Comparison of ENCODE assay signal across 8 cellular contexts in the genomic region with DNA sequence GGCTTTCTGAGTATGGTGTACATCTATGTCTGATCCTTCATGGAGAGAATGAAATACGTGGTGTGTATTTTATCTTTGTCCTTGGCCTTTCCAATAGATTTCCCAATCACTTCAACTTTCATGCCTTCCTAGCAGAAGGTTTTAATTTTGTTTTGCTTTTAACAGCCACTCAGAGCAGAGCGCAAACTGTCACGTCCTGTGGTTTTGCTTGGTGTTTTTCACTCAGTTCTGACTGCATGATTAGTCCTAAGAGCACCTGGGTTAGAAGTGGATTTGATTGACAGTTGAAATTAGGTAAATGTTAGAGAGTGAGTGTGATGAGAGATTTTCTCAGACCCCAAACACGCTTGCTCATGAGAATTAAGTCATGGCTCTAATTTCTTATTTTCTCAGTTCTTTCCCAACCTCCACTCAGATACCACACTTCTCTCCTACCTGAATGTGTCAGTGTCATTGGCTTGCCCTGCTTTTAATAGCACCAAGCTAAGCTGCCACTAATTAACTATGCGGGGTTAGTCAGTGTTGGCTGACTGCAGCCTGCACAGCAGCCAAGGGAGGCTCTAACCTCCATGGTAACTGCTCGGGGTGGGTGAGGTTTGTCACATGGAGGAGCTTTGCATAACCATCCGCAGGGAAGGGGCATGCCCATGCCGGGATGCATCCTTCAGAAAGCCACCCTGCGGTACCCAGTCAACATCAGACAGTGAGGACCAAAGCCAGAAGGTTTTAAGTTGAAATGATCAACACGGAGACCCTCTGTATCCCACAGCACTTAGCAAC.
DNase-seq lines count a peak whose midpoint lies in the region; ATAC-seq and TF ChIP-seq lines count a peak whose summit lies in the region.

No MANE protein-coding gene starts in this region.

- H3K27ac ChIP-seq in SK-N-SH (ENCODE audit: low read depth in 2 of 2, low read length in 1 of 2) = no peak overlapping the region
- peak overlapping the region; percentile 27 for H3K27ac ChIP-seq in GM23248
- peak overlapping the region; percentile 50 for H3K27ac ChIP-seq in caudate nucleus (ENCODE audit: low read depth, low read length)
- peak overlapping the region; percentile 43 for H3K27ac ChIP-seq in neural cell (ENCODE audit: low read length)

- TF ChIP-seq EP300 in SK-N-SH (IDR thresholded peaks at IDR 0.05; ENCODE audit: borderline replicate concordance in 1 of 2, low read depth in 1 of 2, low read length in 1 of 2) = no peak
- peak; percentile 45 for TF ChIP-seq EP300 in neural cell (conservative IDR thresholded peaks at IDR 0.05; ENCODE audit: poor library complexity, severe bottlenecking)

- no peak for TF ChIP-seq CTCF in SK-N-SH (IDR thresholded peaks at IDR 0.05)
- no peak for TF ChIP-seq CTCF in NB4 (IDR thresholded peaks at IDR 0.05; ENCODE audit: low read depth, low read length)
- no peak for TF ChIP-seq CTCF in neural cell (IDR thresholded peaks at IDR 0.05; ENCODE audit: poor library complexity, severe bottlenecking)

- TF ChIP-seq POLR2A in NB4 (IDR thresholded peaks at IDR 0.05; ENCODE audit: extremely low read depth, insufficient read length) = no peak

- WGBS in SK-N-SH (ENCODE audit: low lambda C conversion rate) = 87% methylated on average over 10 of the region's 10 CpGs
- WGBS in GM23248 (ENCODE audit: low coverage in 1 of 2, low lambda C conversion rate in 2 of 2, missing lambda C conversion rate in 2 of 2), 2 experiments = 4 to 14% methylated on average over 10 of the region's 10 CpGs

- H3K79me2 ChIP-seq in SK-N-SH (ENCODE audit: insufficient read depth) = no peaks in the 10 kb centered on the region
- no peaks in the 10 kb centered on the region for H3K79me2 ChIP-seq in GM23248 (ENCODE audit: insufficient read depth)
- no peaks in the 10 kb centered on the region for H3K79me2 ChIP-seq in neural cell (replicated peaks; ENCODE audit: insufficient read depth, low read length)

- POLR2A ChIA-PET in SK-N-SH (lab: Yijun Ruan, JAX) = no interaction called here

- no peaks in the 10 kb centered on the region for H3K9me3 ChIP-seq in SK-N-SH
- H3K9me3 ChIP-seq in GM23248 (ENCODE audit: low read depth) = no peaks in the 10 kb centered on the region
- H3K9me3 ChIP-seq in neural cell (ENCODE audit: low read length) = no peaks in the 10 kb centered on the region

- no peaks in the 10 kb centered on the region for H3K27me3 ChIP-seq in SK-N-SH (ENCODE audit: insufficient read depth)
- no peaks in the 10 kb centered on the region for H3K27me3 ChIP-seq in GM23248 (replicated peaks; ENCODE audit: insufficient read depth)
- no peaks in the 10 kb centered on the region for H3K27me3 ChIP-seq in neural cell (ENCODE audit: insufficient read depth, low read depth, low read length)

- H3K4me1 ChIP-seq in SK-N-SH (ENCODE audit: control insufficient read depth in 1 of 2, insufficient read depth in 2 of 2, low read depth in 1 of 2, low read length in 1 of 2) (peaks cover 2 to 6% of the 10 kb centered on the region in 2 experiments; a peak in 1 of 4 replicates), GM23248 (ENCODE audit: insufficient read depth) (peaks cover 28% of the 10 kb centered on the region)

- H4K20me1 ChIP-seq in SK-N-SH (ENCODE audit: insufficient read depth) (no peaks in the 10 kb centered on the region), GM23248 (ENCODE audit: insufficient read depth) (no peaks in the 10 kb centered on the region), neural cell (ENCODE audit: insufficient read depth) (no peaks in the 10 kb centered on the region)

- H3K4me3 ChIP-seq in SK-N-SH (ENCODE audit: low read depth in 2 of 2, low read length in 1 of 2) (no peak overlapping the region), GM23248 (peak overlapping the region; percentile 18), NB4 (ENCODE audit: low read depth, low read length) (no peak overlapping the region), neural cell (ENCODE audit: low read length) (peak overlapping the region; percentile 45)

- in situ Hi-C loops in GM23248 (cut with MboI) = no loop called here

- peak; percentile 15; the same call in 2 of the 3 replicates for ATAC-seq in SK-N-SH treated with all-trans-retinoic acid at 6 μM for 48 hours

- H3F3A ChIP-seq in SK-N-SH (replicated peaks; ENCODE audit: insufficient read depth) (no peaks in the 10 kb centered on the region), GM23248 (ENCODE audit: insufficient read depth) (peaks cover 12% of the 10 kb centered on the region; the same call in 1 of the 2 replicates), neural cell (ENCODE audit: insufficient read depth, low read length, poor library complexity, severe bottlenecking) (no peaks in the 10 kb centered on the region)

- H3K9ac ChIP-seq in SK-N-SH (no peak overlapping the region), GM23248 (peak overlapping the region; percentile 23; the same call in 1 of the 2 replicates), neural cell (ENCODE audit: low read length) (peak overlapping the region; percentile 28)

- CTCF ChIA-PET in SK-N-SH (lab: Yijun Ruan, JAX) = no interaction called here

- H2AFZ ChIP-seq in SK-N-SH (ENCODE audit: low read depth) (no peak overlapping the region), GM23248 (peak overlapping the region; percentile 52), neural cell (ENCODE audit: low read depth, low read length) (no peak overlapping the region)

- TF ChIP-seq RAD21 in SK-N-SH (IDR thresholded peaks at IDR 0.05; ENCODE audit: low read length) (no peak), neural cell (conservative IDR thresholded peaks at IDR 0.05) (no peak)

- H3K9me2 ChIP-seq in SK-N-SH = no peaks in the 10 kb centered on the region
- H3K9me2 ChIP-seq in GM23248 (ENCODE audit: insufficient read depth) = no peaks in the 10 kb centered on the region
- H3K9me2 ChIP-seq in neural cell (ENCODE audit: insufficient read depth, low read length) = no peaks in the 10 kb centered on the region

- H3K36me3 ChIP-seq in SK-N-SH (replicated peaks in 1 of 2; ENCODE audit: control insufficient read depth in 1 of 2, insufficient read depth in 2 of 2, low read length in 1 of 2) (no peaks in the 10 kb centered on the region), GM23248 (ENCODE audit: low read depth) (no peaks in the 10 kb centered on the region), neural cell (ENCODE audit: insufficient read depth, low read length) (no peaks in the 10 kb centered on the region)

- DNase-seq in SK-N-SH = no peak
- peak; percentile 74 for DNase-seq in GM23248
- peak; percentile 27 for DNase-seq in NB4 (ENCODE audit: low read depth)
- DNase-seq in caudate nucleus (lab: John Stamatoyannopoulos, UW) = peak in 49 of 61 donors; percentile 14 to 94 (median 58)
- no peak for DNase-seq in DMS53 (lab: John Stamatoyannopoulos, UW)
- no peak for DNase-seq in NCI-H146 treated with DMSO at 0.1 percent for 48 hours (lab: John Stamatoyannopoulos, UW; ENCODE audit: unreplicated experiment)

- no peak overlapping the region for H3K4me2 ChIP-seq in SK-N-SH
- peak overlapping the region; percentile 52 for H3K4me2 ChIP-seq in GM23248 (ENCODE audit: unreplicated experiment)
- H3K4me2 ChIP-seq in neural cell (ENCODE audit: low read length) = peak overlapping the region; percentile 50

TF ChIP-seq in SK-N-SH treated with all-trans-retinoic acid at 6 μM for 48 hours, 23 proteins besides CTCF, POLR2A, EP300 and RAD21 (continues in another document):
- TF ChIP-seq PPARA (CRISPR knock-in tag; IDR thresholded peaks at IDR 0.05; ENCODE audit: borderline replicate concordance) (no peak), ZNF70 (CRISPR knock-in tag; IDR thresholded peaks at IDR 0.05) (no peak)

TF ChIP-seq in SK-N-SH, 30 proteins besides CTCF, POLR2A, EP300 and RAD21 (continues in another document):
- TF ChIP-seq USF2 (IDR thresholded peaks at IDR 0.05; ENCODE audit: borderline replicate concordance, low read depth, low read length) (no peak), MAX (IDR thresholded peaks at IDR 0.05; ENCODE audit: low read depth) (no peak), TAF1 (IDR thresholded peaks at IDR 0.05; ENCODE audit: borderline replicate concordance, low read depth, low read length) (no peak), YY1 (IDR thresholded peaks at IDR 0.05; ENCODE audit: low read depth) (no peak), NRF1 (IDR thresholded peaks at IDR 0.05; ENCODE audit: low read depth, low read length) (no peak), GATA2 (CRISPR knock-in tag; IDR thresholded peaks at IDR 0.05) (no peak), GABPA (IDR thresholded peaks at IDR 0.05; ENCODE audit: low read depth) (no peak), SIN3A (IDR thresholded peaks at IDR 0.05; ENCODE audit: borderline replicate concordance, low read depth, low read length) (no peak)

TF ChIP-seq in neural cell, 6 proteins besides CTCF, POLR2A, EP300 and RAD21:
- TF ChIP-seq POLR2AphosphoS5 (IDR thresholded peaks at IDR 0.05) = peak; percentile 41
- TF ChIP-seq SMC3 (conservative IDR thresholded peaks at IDR 0.05; ENCODE audit: poor library complexity) = no peak

Comparison
In these comparisons a context has a peak if more than half of its experiments do, and no peak if none do; other contexts are left out.
1. DNase-seq: peak in GM23248 (single experiment), NB4 (single experiment) and caudate nucleus (49 of 61); none in SK-N-SH (single experiment), DMS53 (single experiment) and NCI-H146 treated with DMSO at 0.1 percent for 48 hours (single experiment).
2. H3K27ac ChIP-seq: peak in GM23248 (single experiment), caudate nucleus (single experiment) and neural cell (single experiment); none in SK-N-SH (0 of 2).
3. H3K4me3 ChIP-seq: peak in GM23248 (single experiment) and neural cell (single experiment); none in SK-N-SH (0 of 2) and NB4 (single experiment).